11 cellular contexts compared by ENCODE assay signal in the genomic region with DNA sequence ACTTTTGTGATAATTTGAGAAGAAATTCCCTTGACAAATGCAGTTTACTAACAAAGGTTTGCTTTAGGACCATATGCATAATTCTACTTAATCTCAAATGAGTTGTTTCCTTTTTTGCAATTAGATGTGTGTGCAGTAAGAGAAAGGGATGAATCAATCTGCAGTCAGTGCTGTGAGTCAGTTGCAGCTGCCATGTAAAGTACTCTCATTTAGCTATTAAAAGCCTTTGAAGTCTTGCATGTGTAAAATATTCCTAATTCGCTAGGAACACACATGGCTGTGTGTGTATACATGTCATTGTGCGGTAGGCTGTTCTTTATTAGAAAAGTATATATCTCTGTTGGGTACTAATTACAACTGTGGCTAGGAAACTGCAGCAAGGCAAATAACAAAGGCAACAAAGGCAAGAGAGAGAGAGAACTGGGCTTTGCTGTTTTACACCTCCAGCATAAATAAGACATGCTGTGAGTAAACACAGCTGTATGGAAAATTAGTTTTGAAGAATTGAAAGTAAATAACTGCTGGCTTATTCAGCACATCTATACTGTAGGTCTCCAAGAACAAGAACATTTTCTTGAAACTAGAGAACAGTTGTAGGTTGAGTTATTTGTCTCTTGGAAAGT.
DNase-seq lines count a peak whose midpoint lies in the region; ATAC-seq and TF ChIP-seq lines count a peak whose summit lies in the region.
"Had no signal": no experiment of that assay in that cellular context is flagged by ENCODE, and none has a peak within 500 bp of the region (broad histone marks: within the 10 kb centered on the region; RNA-seq: fewer than 3 reads in every experiment).

No MANE protein-coding gene starts in this region.

- ATAC-seq in GM21529 (IDR thresholded peaks at IDR 0.05; ENCODE audit: unreplicated experiment) = no peak
- ATAC-seq: left colon had no signal

- H3K4me3 ChIP-seq in LNCaP clone FGC (ENCODE audit: low read depth, low read length) (no peak overlapping the region), foreskin fibroblast (ENCODE audit: low read depth in 1 of 2, low read length in 2 of 2) (no peak overlapping the region)
- H3K4me3 ChIP-seq: ovary had no signal

- DNase-seq in NCI-H2029 (lab: John Stamatoyannopoulos, UW) (peak; percentile 27), NCI-H2029 treated with DMSO at 0.1 percent for 48 hours (lab: John Stamatoyannopoulos, UW) (no peak), LNCaP clone FGC (ENCODE audit: low read depth) (peak; percentile 47), NCI-H748 (lab: John Stamatoyannopoulos, UW; ENCODE audit: unreplicated experiment) (peak; percentile 95), foreskin fibroblast (peak; percentile 28 to 64), DMS 273 treated with DMSO at 0.1 percent for 48 hours (lab: John Stamatoyannopoulos, UW) (no peak), medulla oblongata (ENCODE audit: extremely low spot score) (no peak)
- DNase-seq: DND-41, left colon, ovary had no signal

- no peak for TF ChIP-seq CTCF in LNCaP clone FGC (IDR thresholded peaks at IDR 0.05; ENCODE audit: control insufficient read depth, extremely low read depth, insufficient read depth)
- no peak for TF ChIP-seq CTCF in foreskin fibroblast (IDR thresholded peaks at IDR 0.05; ENCODE audit: low read depth, low read length)

Comparison
In these comparisons a context has a peak if more than half of its experiments do, and no peak if none do; other contexts are left out.
1. DNase-seq: peak in NCI-H2029 (single experiment), LNCaP clone FGC (single experiment), NCI-H748 (single experiment) and foreskin fibroblast (2 of 2); none in NCI-H2029 treated with DMSO at 0.1 percent for 48 hours (single experiment), DMS 273 treated with DMSO at 0.1 percent for 48 hours (single experiment) and medulla oblongata (single experiment).